26 cellular contexts compared by ENCODE assay signal in genomic region chr13:28434934-28435333, GRCh38. TPM values are rescaled to one million over a fixed set of nuclear protein-coding genes. Genes with fewer than 3 reads are reported as not detected.
DNase-seq lines count a peak whose midpoint lies in the region; ATAC-seq, FAIRE-seq and TF ChIP-seq lines count a peak whose summit lies in the region.
"Had no signal": no experiment of that assay in that cellular context is flagged by ENCODE, and none has a peak within 500 bp of the region (broad histone marks: within the 10 kb centered on the region; RNA-seq: fewer than 3 reads in every experiment).

No MANE protein-coding gene starts in this region.

- H3K9me3 ChIP-seq in K562 (replicated peaks; ENCODE audit: control insufficient read depth, insufficient read depth, low read depth, low read length) = no peaks in the 10 kb centered on the region
- H3K9me3 ChIP-seq in iPS-20b (ENCODE audit: insufficient read depth, low read depth, low read length) = no peaks in the 10 kb centered on the region
- H3K9me3 ChIP-seq: Caco-2, MG63 had no signal

- POLR2A ChIA-PET in K562 (lab: Yijun Ruan, JAX) = no interaction called here

- no peak for TF ChIP-seq POLR2A in K562 (conservative IDR thresholded peaks at IDR 0.05)

- H2AFZ ChIP-seq in GM23338 (no peak overlapping the region), K562 (ENCODE audit: low read depth, low read length) (no peak overlapping the region)

- no peak for TF ChIP-seq RAD21 in K562 (CRISPR knock-in tag; conservative IDR thresholded peaks at IDR 0.05 in 1 of 2, IDR thresholded peaks at IDR 0.05 in 1 of 2)

- peak overlapping the region; percentile 91 for H3K27ac Mint-ChIP-seq in GM23338
- H3K27ac Mint-ChIP-seq: CD4-positive, alpha-beta T cell had no signal

- no peak for TF ChIP-seq EP300 in K562 (IDR thresholded peaks at IDR 0.05; ENCODE audit: low read length)

- H3K4me3 ChIP-seq in GM23338 = no peak overlapping the region
- H3K4me3 ChIP-seq in K562 = no peak overlapping the region
- H3K4me3 ChIP-seq in iPS-20b (ENCODE audit: low read length) = no peak overlapping the region
- H3K4me3 ChIP-seq: MG63, SK-N-MC had no signal

- peaks cover 7% of the 10 kb centered on the region; the same call in 1 of the 2 replicates for H3F3A ChIP-seq in GM23338 (replicated peaks; ENCODE audit: low read depth)

- H3K36me3 ChIP-seq in GM23338 (ENCODE audit: insufficient read depth) (no peaks in the 10 kb centered on the region), K562 (ENCODE audit: control insufficient read depth, insufficient read depth, low read length) (no peaks in the 10 kb centered on the region), iPS-20b (ENCODE audit: insufficient read depth, low read depth, low read length) (peaks cover 74% of the 10 kb centered on the region)
- H3K36me3 ChIP-seq: MG63 had no signal

- no peaks in the 10 kb centered on the region for H3K9me2 ChIP-seq in GM23338 (ENCODE audit: insufficient read depth)

- H3K79me2 ChIP-seq in GM23338 (replicated peaks; ENCODE audit: insufficient read depth) = peaks cover 7% of the 10 kb centered on the region; the same call in 1 of the 2 replicates
- no peaks in the 10 kb centered on the region for H3K79me2 ChIP-seq in K562 (ENCODE audit: control insufficient read depth, insufficient read depth, low read length)

- no TSS peak for BruUV-seq in K562 (replicated peaks; lab: Mats Ljungman, UMichigan)

- ATAC-seq in GM23338 = no peak
- ATAC-seq in K562 = no peak
- ATAC-seq in HG02938 (IDR thresholded peaks at IDR 0.05; ENCODE audit: unreplicated experiment) = no peak

- 14% methylated on average over 4 of the region's 4 CpGs for WGBS in K562 (ENCODE audit: insufficient coverage, low coverage, missing lambda C conversion rate)

- in situ Hi-C loops in K562 (cut with MboI) = no loop called here

- no peaks in the 10 kb centered on the region for H3K27me3 Mint-ChIP-seq in GM23338 (ENCODE audit: insufficient read depth, low read depth, poor library complexity)

- no peaks in the 10 kb centered on the region for H3K9me1 ChIP-seq in K562 (ENCODE audit: control insufficient read depth, insufficient read depth, low read length)

- H3K27me3 ChIP-seq in GM23338 (ENCODE audit: insufficient read depth) (no peaks in the 10 kb centered on the region), K562 (ENCODE audit: control insufficient read depth in 2 of 2, insufficient read depth in 2 of 2, low read length in 2 of 2) (no peaks in the 10 kb centered on the region), iPS-20b (ENCODE audit: insufficient read depth, low read length) (no peaks in the 10 kb centered on the region)
- H3K27me3 ChIP-seq: MG63 had no signal

- H3K9ac ChIP-seq in K562 (ENCODE audit: insufficient read depth in 1 of 2, low read depth in 2 of 2, low read length in 2 of 2) = no peak overlapping the region
- H3K9ac ChIP-seq in iPS-20b (ENCODE audit: low read depth, low read length) = 0 out of 2 replicates have a peak overlapping the region, but pooled peaks have one; percentile 14

- no peaks in the 10 kb centered on the region for H3K9me3 Mint-ChIP-seq in GM23338
- H3K9me3 Mint-ChIP-seq: CD4-positive, alpha-beta T cell had no signal

- intact Hi-C loops in K562 (cut with micrococcal nuclease) = no loop called here

- H3K4me1 ChIP-seq in GM23338 (ENCODE audit: insufficient read depth) (peaks cover 76% of the 10 kb centered on the region), K562 (replicated peaks in 1 of 2; ENCODE audit: control insufficient read depth in 2 of 2, insufficient read depth in 2 of 2, low read length in 2 of 2) (no peaks in the 10 kb centered on the region; a peak in 1 of 5 replicates), iPS-20b (ENCODE audit: insufficient read depth, low read length) (peaks cover 69% of the 10 kb centered on the region)
- H3K4me1 ChIP-seq: Caco-2 had no signal

- H3K36me3 Mint-ChIP-seq in GM23338 (ENCODE audit: low read depth) = peaks cover 71% of the 10 kb centered on the region

- H3K27ac ChIP-seq in GM23338 (ENCODE audit: low read depth) = peak overlapping the region; percentile 98
- H3K27ac ChIP-seq in K562 (ENCODE audit: extremely low read depth, low read depth, low read length) = no peak overlapping the region
- peak overlapping the region; percentile 79 for H3K27ac ChIP-seq in iPS-20b (ENCODE audit: low read length)
- H3K27ac ChIP-seq: 22Rv1, HL-60, SK-N-MC had no signal

- TF ChIP-seq CTCF in GM23338 (conservative IDR thresholded peaks at IDR 0.05; ENCODE audit: low read depth in 2 of 2) (no peak), K562 (IDR thresholded peaks at IDR 0.05 in 2 of 3, conservative IDR thresholded peaks at IDR 0.05 in 1 of 3; ENCODE audit: insufficient read depth in 2 of 3, low read depth in 1 of 3, low read length in 3 of 3) (no peak)

- H3K4me1 Mint-ChIP-seq in GM23338 = peaks cover 93% of the 10 kb centered on the region

- H4K20me1 ChIP-seq in GM23338 (replicated peaks; ENCODE audit: insufficient read depth) (no peaks in the 10 kb centered on the region), K562 (replicated peaks; ENCODE audit: control insufficient read depth, insufficient read depth, low read length) (no peaks in the 10 kb centered on the region)

- no peak overlapping the region for H3K4me2 ChIP-seq in GM23338
- no peak overlapping the region for H3K4me2 ChIP-seq in K562 (ENCODE audit: insufficient read depth, low read length)

- no peak overlapping the region for H3K4me3 Mint-ChIP-seq in GM23338
- H3K4me3 Mint-ChIP-seq: CD4-positive, alpha-beta T cell had no signal

- DNase-seq in AG08395 (ENCODE audit: low spot score) (peak; percentile 43), GM23338 (ENCODE audit: low spot score) (no peak), K562 (ENCODE audit: extremely low read depth in 1 of 4, low spot score in 3 of 4) (no peak), kidney tubule cell (ENCODE audit: low spot score) (no peak), NCI-H345 treated with DMSO at 0.1 percent for 48 hours (lab: John Stamatoyannopoulos, UW; ENCODE audit: unreplicated experiment) (no peak)
- no peak for DNase-seq in activated T-cell treated with anti-CD3 and anti-CD28 coated beads, Interleukin-2, amount 50 U/mL, for 48 hours
- DNase-seq: Caco-2; CD4-positive, alpha-beta T cell; GF-D8; GOT3; Karpas-422; MG63; NCI-H1092 treated with DMSO at 0.1 percent for 48 hours; NCI-H146; NCI-H2029 treated with DMSO at 0.1 percent for 48 hours; NCI-H510A; NCI-H748 treated with DMSO at 0.1 percent for 48 hours; NK-92 treated with Interleukin-12 subunit alpha and Interleukin-12 subunit beta, amount 100 ng/mL, for 24 hours; OCI-M1; Right ventricle myocardium superior had no signal

- CTCF ChIA-PET in K562 (lab: Yijun Ruan, JAX; ENCODE audit: low intra/inter-chr PET ratio) = no interaction called here

- no peak for FAIRE-seq in K562 (lab: Jason Lieb, UNC)
- FAIRE-seq: GM12891 had no signal

TF ChIP-seq in GM23338, 12 proteins besides CTCF, POLR2A, EP300 and RAD21 (continues in another document):
- TF ChIP-seq CREB1 (CRISPR knock-in tag; IDR thresholded peaks at IDR 0.05; ENCODE audit: low read depth) (no peak), ZNF114 (CRISPR knock-in tag; IDR thresholded peaks at IDR 0.05) (no peak), POLR2AphosphoS5 (IDR thresholded peaks at IDR 0.05; ENCODE audit: low read depth) (no peak), NANOG (IDR thresholded peaks at IDR 0.05; ENCODE audit: borderline replicate concordance) (no peak), ZNF331 (CRISPR knock-in tag; IDR thresholded peaks at IDR 0.05; ENCODE audit: low read depth) (no peak)

TF ChIP-seq in K562, 482 proteins besides CTCF, POLR2A, EP300 and RAD21 (continues in another document):
- no peak for TF ChIP-seq MAX (CRISPR knock-in tag; IDR thresholded peaks at IDR 0.05)
- peak; percentile 45 for TF ChIP-seq PKNOX1 (IDR thresholded peaks at IDR 0.05)
- TF ChIP-seq IRF1 (CRISPR knock-in tag; IDR thresholded peaks at IDR 0.05; ENCODE audit: borderline replicate concordance) = no peak

RNA-seq across cellular contexts. Expression of gene FLT1, which starts 60.0 kb away (rescaled TPM):
- 112 and 116 TPM in 2 replicates for total RNA-seq in GM23338 (2014; rRNA removed; shearing (Covaris generic))
- polyA plus RNA-seq in GM23338 (2016; fragmentation: Nextera tagmentation; extraction: Ambion mirVana) (22.3 and 26.8 TPM in 2 replicates), K562 (2011; rRNA removed) (0.77 and 2.0 TPM in 2 replicates), K562 (2014; fragmentation: Illumina TruSeq; extraction: Trizol) (0.17 and 0.22 TPM in 2 replicates), K562 (2014; fragmentation: Nextera tagmentation; extraction: Ambion mirVana) (under 1 TPM; 0.04 to 0.10 TPM), K562 (2014; rRNA removed) (0.01 TPM in 1 of 2 replicates, not detected in the other)
- 2.9 and 4.1 TPM in 2 replicates for total RNA-seq in K562 (2011; cell fraction: chromatin; rRNA removed; ENCODE audit: low replicate concordance)
- total RNA-seq in K562 (2011; cell fraction: nucleolus; rRNA removed) = 1.3 and 1.7 TPM in 2 replicates
- total RNA-seq in K562 (2011; cell fraction: nucleoplasm; rRNA removed) = 1.5 and 3.1 TPM in 2 replicates
- total RNA-seq in K562 (2014; rRNA removed) (0.24 and 0.27 TPM in 2 replicates), K562 (2014; rRNA removed; fragmentation: Illumina TruSeq; extraction: Trizol) (0.19 and 0.22 TPM in 2 replicates), K562 (2015; rRNA removed; fragmentation: Illumina TruSeq; extraction: Trizol) (0.04 TPM in 2 replicates), K562 (2021) (0.22 and 0.40 TPM in 2 replicates)
- 0.37 and 0.45 TPM in 2 replicates for polyA plus RNA-seq in K562 (2011; cell fraction: cytosol; rRNA removed)
- polyA plus RNA-seq in K562 (2011; cell fraction: nucleus; rRNA removed) = 0.97 and 1.0 TPM in 2 replicates
- polyA plus RNA-seq in K562 (2012) = 0.60 and 0.91 TPM in 2 replicates
- 2.5 and 4.0 TPM in 2 replicates for polyA minus RNA-seq in K562 (2011; rRNA and poly(A)+ RNA removed)
- polyA minus RNA-seq in K562 (2011; cell fraction: cytosol; rRNA and poly(A)+ RNA removed) = 0.55 and 1.4 TPM in 2 replicates
- polyA minus RNA-seq in K562 (2011; cell fraction: nucleus; rRNA and poly(A)+ RNA removed) = 0.56 and 0.81 TPM in 2 replicates

Comparison
In these comparisons a context has a peak if more than half of its experiments do, and no peak if none do; other contexts are left out.
1. RNA of gene FLT1, which starts 60.0 kb away (total RNA-seq): 112 to 116 TPM in GM23338; 0.04 to 4.1 TPM in K562; every median in the first group is over 10 times any median in the second.